Comparison of ENCODE assay signal across 1 cellular context in the genomic region with DNA sequence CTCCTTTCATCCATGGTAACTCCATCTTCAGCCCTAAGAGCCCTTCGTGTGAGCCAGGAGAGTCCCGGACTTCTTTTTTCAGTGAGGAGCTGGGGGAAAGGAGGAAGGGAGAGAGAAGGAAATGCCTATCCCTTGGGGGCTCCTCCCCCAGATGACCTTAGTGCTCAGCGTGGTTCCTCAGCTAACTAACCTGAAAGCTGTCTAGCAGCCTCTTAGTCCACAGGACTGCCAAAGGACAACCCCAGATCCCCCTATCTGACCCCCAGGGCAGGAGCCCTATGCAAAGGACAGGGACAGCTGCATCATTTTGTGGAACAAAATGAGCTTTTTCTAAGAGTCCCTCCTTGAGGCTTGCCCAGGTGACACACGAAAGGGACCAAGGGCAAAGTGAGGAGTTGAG.
TF ChIP-seq lines count a peak whose summit lies in the region.

No MANE protein-coding gene starts in this region.

TF ChIP-seq in IMR-90, 13 proteins besides CTCF, POLR2A, EP300 and RAD21:
- TF ChIP-seq SMC3 (IDR thresholded peaks at IDR 0.05; ENCODE audit: low read depth, low read length) (no peak), BHLHE40 (IDR thresholded peaks at IDR 0.05; ENCODE audit: low read depth, low read length) (no peak), USF2 (IDR thresholded peaks at IDR 0.05; ENCODE audit: low read depth, low read length) (no peak), MAZ (IDR thresholded peaks at IDR 0.05; ENCODE audit: borderline replicate concordance, low read depth, low read length) (no peak), MAFK (IDR thresholded peaks at IDR 0.05; ENCODE audit: low read depth, low read length) (no peak), RCOR1 (IDR thresholded peaks at IDR 0.05; ENCODE audit: insufficient replicate concordance, low read length) (no peak), NFE2L2 (IDR thresholded peaks at IDR 0.05; ENCODE audit: low read depth, low read length) (no peak), FOS (IDR thresholded peaks at IDR 0.05; ENCODE audit: low read depth, low read length) (no peak), ELK1 (IDR thresholded peaks at IDR 0.05; ENCODE audit: borderline replicate concordance, low read depth, low read length) (no peak), MXI1 (IDR thresholded peaks at IDR 0.05; ENCODE audit: borderline replicate concordance, low read depth, low read length) (no peak), CEBPB (IDR thresholded peaks at IDR 0.05; ENCODE audit: low read depth, low read length) (no peak), RFX5 (IDR thresholded peaks at IDR 0.05; ENCODE audit: low read depth, low read length) (no peak), CHD1 (IDR thresholded peaks at IDR 0.05; ENCODE audit: low read depth, low read length) (no peak)
TF ChIP-seq in IMR-90: peak in this region for 0.
